ENCODE assay signal across 20 cellular contexts in the genomic region with DNA sequence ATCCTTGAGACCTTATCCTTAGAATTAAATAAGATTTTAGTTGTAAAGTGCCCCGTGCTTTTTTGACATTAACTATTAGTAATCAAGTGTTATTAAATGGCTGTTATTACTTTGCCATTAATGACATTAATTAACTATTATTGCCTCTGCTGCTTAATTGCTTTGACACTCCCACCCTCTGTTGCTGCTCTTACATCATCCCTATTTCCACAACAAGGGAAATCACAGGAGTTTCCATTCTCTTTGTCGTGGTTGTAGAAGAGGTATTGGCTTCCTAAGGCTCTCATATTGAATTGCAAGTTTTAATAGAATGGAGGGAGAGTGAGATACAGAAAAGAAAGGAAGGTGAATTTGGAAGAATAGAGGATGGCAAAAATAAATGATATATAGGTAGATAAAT.
DNase-seq lines count a peak whose midpoint lies in the region; ATAC-seq and TF ChIP-seq lines count a peak whose summit lies in the region.
"Had no signal": no experiment of that assay in that cellular context is flagged by ENCODE, and none has a peak within 500 bp of the region (broad histone marks: within the 10 kb centered on the region; RNA-seq: fewer than 3 reads in every experiment).

No MANE protein-coding gene starts in this region.

- BruUV-seq in PC-3 (replicated peaks; lab: Mats Ljungman, UMichigan) (TSS peak; percentile 52), MCF 10A (replicated peaks; lab: Mats Ljungman, UMichigan) (no TSS peak)

- H3K36me3 ChIP-seq in HUES48 (ENCODE audit: control insufficient read depth, insufficient read depth, low read length) (no peaks in the 10 kb centered on the region), PC-3 (ENCODE audit: low read depth, low read length) (no peaks in the 10 kb centered on the region), iPS-18a (ENCODE audit: control insufficient read depth, low read depth, low read length) (no peaks in the 10 kb centered on the region)

- POLR2A ChIA-PET in PC-3 (lab: Charles Lee; ENCODE audit: unreplicated experiment), result no interaction called here
- POLR2A ChIA-PET in MCF 10A (lab: Yijun Ruan, JAX), result interaction anchor here (0.9 kb wide), 1 partner anchor 32 kb away, joined by 3 read pairs; no protein-coding TSS in a partner anchor

- H4K20me1 ChIP-seq in PC-3 (ENCODE audit: low read length), result no peaks in the 10 kb centered on the region

- CTCF ChIA-PET in PC-3 (lab: Charles Lee), result no interaction called here
- CTCF ChIA-PET in MCF 10A (lab: Yijun Ruan, JAX), result no interaction called here

- no peak for ATAC-seq in PC-3
- no peak for ATAC-seq in natural killer cell
- ATAC-seq: T-cell had no signal

- H2AFZ ChIP-seq in PC-3 (ENCODE audit: low read length), result peak overlapping the region; percentile 12; the same call in 1 of the 2 replicates

- H3K4me2 ChIP-seq in PC-3 (ENCODE audit: low read length), result peak overlapping the region; percentile 49
- H3K4me2 ChIP-seq: KMS-11 had no signal

- H3K4me3 Mint-ChIP-seq in natural killer cell (no peak overlapping the region), MCF 10A (ENCODE audit: unreplicated experiment) (no peak overlapping the region)
- H3K4me3 Mint-ChIP-seq: CD4-positive, alpha-beta memory T cell; IgD-negative memory B cell; T-cell had no signal

- H3K27ac ChIP-seq in HUES48 (ENCODE audit: low read depth, low read length) (peak overlapping the region; percentile 58), PC-3 (ENCODE audit: low read length) (peak overlapping the region; percentile 96), iPS-18a (ENCODE audit: low read length) (peak overlapping the region; percentile 84)
- H3K27ac ChIP-seq: A549, KMS-11 had no signal

- H3K27me3 Mint-ChIP-seq in natural killer cell (ENCODE audit: low read depth in 2 of 2) (no peaks in the 10 kb centered on the region), MCF 10A (ENCODE audit: insufficient read depth, unreplicated experiment) (no peaks in the 10 kb centered on the region)
- H3K27me3 Mint-ChIP-seq: CD4-positive, alpha-beta memory T cell; IgD-negative memory B cell; T-cell had no signal

- H3K27ac Mint-ChIP-seq in natural killer cell (no peak overlapping the region), MCF 10A (ENCODE audit: low read depth, unreplicated experiment) (no peak overlapping the region)
- H3K27ac Mint-ChIP-seq: CD4-positive, alpha-beta memory T cell; IgD-negative memory B cell; T-cell had no signal

- H3K9ac ChIP-seq in HUES48 (ENCODE audit: low read depth, low read length) (no peak overlapping the region), PC-3 (ENCODE audit: low read length) (peak overlapping the region; percentile 76), iPS-18a (ENCODE audit: low read length) (no peak overlapping the region)
- H3K9ac ChIP-seq: KMS-11 had no signal

- H3K9me2 ChIP-seq in PC-3 (replicated peaks; ENCODE audit: low read length), result no peaks in the 10 kb centered on the region

- H3K27me3 ChIP-seq in HUES48 (ENCODE audit: control insufficient read depth, insufficient read depth, low read length) (no peaks in the 10 kb centered on the region), PC-3 (ENCODE audit: low read length) (no peaks in the 10 kb centered on the region), iPS-18a (ENCODE audit: control insufficient read depth, insufficient read depth, low read length) (no peaks in the 10 kb centered on the region)

- H3K4me3 ChIP-seq in HUES48 (ENCODE audit: low read depth, low read length), result no peak overlapping the region
- H3K4me3 ChIP-seq in PC-3 (ENCODE audit: low read length), result peak overlapping the region; percentile 9; the same call in 1 of the 2 replicates
- no peak overlapping the region for H3K4me3 ChIP-seq in iPS-18a (ENCODE audit: low read length)
- H3K4me3 ChIP-seq: A549 had no signal

- DNase-seq in NCI-H510A treated with DMSO at 0.1 percent for 48 hours (lab: John Stamatoyannopoulos, UW), result peak; percentile 57
- no peak for DNase-seq in NCI-H510A (lab: John Stamatoyannopoulos, UW)
- no peak for DNase-seq in PC-3
- no peak for DNase-seq in natural killer cell
- DNase-seq in MCF 10A (ENCODE audit: unreplicated experiment), result no peak
- no peak for DNase-seq in medulla oblongata (ENCODE audit: extremely low spot score)
- DNase-seq: C1 segment of cervical spinal cord; CD4-positive, alpha-beta memory T cell; COR-L47; DND-41; NCI-H1048; NCI-H1694; Right ventricle myocardium superior; RPMI8226; T-cell had no signal

- peaks cover 20 to 22% of the 10 kb centered on the region in 2 donors for H3K9me3 Mint-ChIP-seq in natural killer cell
- no peaks in the 10 kb centered on the region for H3K9me3 Mint-ChIP-seq in MCF 10A (ENCODE audit: unreplicated experiment)

- TF ChIP-seq CTCF in PC-3 (conservative IDR thresholded peaks at IDR 0.05; ENCODE audit: low read depth, low read length) (no peak), natural killer cell (IDR thresholded peaks at IDR 0.05) (no peak), MCF 10A (IDR thresholded peaks at IDR 0.05; ENCODE audit: unreplicated experiment) (no peak)

- H3F3A ChIP-seq in PC-3 (ENCODE audit: low read length, unreplicated experiment), result peaks cover 4% of the 10 kb centered on the region

- no peaks in the 10 kb centered on the region for H3K79me2 ChIP-seq in PC-3 (ENCODE audit: low read length)

- H3K4me1 Mint-ChIP-seq in natural killer cell, result no peaks in the 10 kb centered on the region
- H3K4me1 Mint-ChIP-seq in MCF 10A (ENCODE audit: insufficient read depth, unreplicated experiment), result no peaks in the 10 kb centered on the region
- H3K4me1 Mint-ChIP-seq: CD4-positive, alpha-beta memory T cell; IgD-negative memory B cell; T-cell had no signal

- H3K36me3 Mint-ChIP-seq in natural killer cell (no peaks in the 10 kb centered on the region), MCF 10A (ENCODE audit: insufficient read depth, unreplicated experiment) (no peaks in the 10 kb centered on the region)
- H3K36me3 Mint-ChIP-seq: CD4-positive, alpha-beta memory T cell; IgD-negative memory B cell; T-cell had no signal

- peaks cover 26% of the 10 kb centered on the region for H3K4me1 ChIP-seq in HUES48 (ENCODE audit: control insufficient read depth, insufficient read depth, low read length)
- peaks cover 41% of the 10 kb centered on the region for H3K4me1 ChIP-seq in PC-3 (ENCODE audit: insufficient read depth, low read length)
- H3K4me1 ChIP-seq in iPS-18a (ENCODE audit: control insufficient read depth, low read depth, low read length), result peaks cover 9% of the 10 kb centered on the region
- H3K4me1 ChIP-seq: A549 had no signal

- no peaks in the 10 kb centered on the region for H3K9me3 ChIP-seq in HUES48 (ENCODE audit: control insufficient read depth, insufficient read depth, low read length)
- no peaks in the 10 kb centered on the region for H3K9me3 ChIP-seq in PC-3 (ENCODE audit: low read length)
- H3K9me3 ChIP-seq in iPS-18a (ENCODE audit: control insufficient read depth, low read depth, low read length), result no peaks in the 10 kb centered on the region
- H3K9me3 ChIP-seq: A549 had no signal

- intact Hi-C loops in PC-3 (cut with micrococcal nuclease), result loop anchor here (5.0 to 10.0 kb wide), 2 partner anchors 198 to 830 kb away; no protein-coding TSS in a partner anchor
- intact Hi-C loops in natural killer cell (cut with micrococcal nuclease), result no loop called here
- intact Hi-C loops in MCF 10A (cut with micrococcal nuclease), result no loop called here
